ENCODE assay signal across 2 cellular contexts in genomic region chr7:74297516-74298233, GRCh38.
TF ChIP-seq lines count a peak whose summit lies in the region.

No MANE protein-coding gene starts in this region.

TF ChIP-seq in A549, 52 proteins besides CTCF, POLR2A, EP300 and RAD21:
- peak; percentile 60; the same call in 1 of the 2 replicates for TF ChIP-seq REST (IDR thresholded peaks at IDR 0.05)
- no peak for TF ChIP-seq HEYL (CRISPR knock-in tag; IDR thresholded peaks at IDR 0.05)

TF ChIP-seq in PFSK-1, 5 proteins besides CTCF, POLR2A, EP300 and RAD21:
- TF ChIP-seq REST (IDR thresholded peaks at IDR 0.05; ENCODE audit: insufficient read depth in 1 of 2, low read depth in 2 of 2, low read length in 2 of 2) (peak; percentile 67 to 87), FOXP2 (optimal IDR thresholded peaks at IDR 0.05; ENCODE audit: borderline replicate concordance, extremely low read depth, extremely low read length, insufficient read depth) (no peak)
